In the genomic region with DNA sequence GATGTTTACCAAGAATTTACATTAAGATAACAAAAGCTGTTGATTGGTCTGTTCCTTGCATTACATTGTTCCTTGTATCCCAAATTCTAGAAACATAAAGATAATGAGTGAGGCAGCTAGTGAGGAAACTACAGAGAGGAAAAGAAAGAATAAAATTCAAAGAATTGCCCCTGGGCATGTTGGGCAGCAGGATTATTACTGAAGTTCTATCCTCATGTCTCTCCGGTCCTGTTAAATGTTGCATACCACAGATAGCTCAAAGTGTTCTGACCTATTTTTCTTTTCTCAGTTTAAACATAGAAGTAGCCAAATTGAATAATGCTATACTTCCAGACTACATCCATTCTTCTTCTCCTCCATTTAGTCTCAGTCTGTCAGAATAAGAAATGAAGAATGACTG, we compare ENCODE assay signal across 21 cellular contexts.
"Had no signal": no experiment of that assay in that cellular context is flagged by ENCODE, and none has a peak within 500 bp of the region (broad histone marks: within the 10 kb centered on the region; RNA-seq: fewer than 3 reads in every experiment).

No MANE protein-coding gene starts in this region.

- ATAC-seq: gastrocnemius medialis; left lobe of liver; naive thymus-derived CD4-positive, alpha-beta T cell; pancreas; right lobe of liver; stimulated activated naive CD8-positive, alpha-beta T cell treated with anti-CD3 and anti-CD28 coated beads, Interleukin-15, amount 100 ng/mL, for 72 hours had no signal

- H3K36me3 ChIP-seq: esophagus muscularis mucosa, gastrocnemius medialis, pancreas, right lobe of liver, thyroid gland had no signal

- H3K36me3 Mint-ChIP-seq: type B pancreatic cell had no signal

- H3K27ac ChIP-seq: esophagus muscularis mucosa, gastrocnemius medialis, pancreas, right lobe of liver, thyroid gland had no signal

- DNase-seq: effector memory CD4-positive, alpha-beta T cell; gastrocnemius medialis; head of caudate nucleus; mesenchymal stem cell; naive thymus-derived CD4-positive, alpha-beta T cell; occipital lobe; pancreas; right lobe of liver; stimulated activated CD4-positive, alpha-beta T cell treated with anti-CD3 and anti-CD28 coated beads, Interleukin-12 subunit alpha, Interleukin-12 subunit beta, amount 100 ng/mL, for 4 hours; stimulated activated CD4-positive, alpha-beta T cell treated with anti-CD3 and anti-CD28 coated beads, Interleukin-1b, Interleukin-23, amount 100 ng/mL, for 48 hours; stimulated activated CD4-positive, alpha-beta T cell treated with anti-CD3 and anti-CD28 coated beads, Interleukin-4, amount 100 ng/mL, for 1 hour; stimulated activated CD8-positive, alpha-beta memory T cell treated with anti-CD3 and anti-CD28 coated beads, Interleukin-4, amount 100 ng/mL, for 48 hours; stimulated activated naive CD4-positive, alpha-beta T cell; stimulated activated naive CD8-positive, alpha-beta T cell treated with anti-CD3 and anti-CD28 coated beads, Interleukin-15, amount 100 ng/mL, for 72 hours; thyroid gland had no signal

- H3K9me3 ChIP-seq: gastrocnemius medialis, pancreas, right lobe of liver, thyroid gland had no signal

- H3K4me1 Mint-ChIP-seq: naive thymus-derived CD4-positive, alpha-beta T cell; stimulated activated naive CD8-positive, alpha-beta T cell treated with anti-CD3 and anti-CD28 coated beads, Interleukin-15, amount 100 ng/mL, for 72 hours had no signal

- H3K27me3 Mint-ChIP-seq: dendritic cell treated with granulocyte-macrophage colony-stimulating factor and Interleukin-4, amounts not matched to agents 40 ng/mL and 50 ng/mL, for 4 days; stimulated activated naive CD8-positive, alpha-beta T cell treated with anti-CD3 and anti-CD28 coated beads, Interleukin-15, amount 100 ng/mL, for 72 hours had no signal

- H3K4me1 ChIP-seq: gastrocnemius medialis, pancreas, right lobe of liver, thyroid gland had no signal

- H3K4me3 ChIP-seq: esophagus muscularis mucosa, gastrocnemius medialis, pancreas, right lobe of liver, smooth muscle cell, thyroid gland had no signal

- H3K4me3 Mint-ChIP-seq: dendritic cell treated with granulocyte-macrophage colony-stimulating factor and Interleukin-4, amounts not matched to agents 40 ng/mL and 50 ng/mL, for 4 days; mesothelial cell of epicardium; naive thymus-derived CD4-positive, alpha-beta T cell; stimulated activated naive CD8-positive, alpha-beta T cell treated with anti-CD3 and anti-CD28 coated beads, Interleukin-15, amount 100 ng/mL, for 72 hours; type B pancreatic cell had no signal

- H3K27me3 ChIP-seq: esophagus muscularis mucosa, gastrocnemius medialis, pancreas, right lobe of liver, thyroid gland had no signal

- H3K27ac Mint-ChIP-seq: dendritic cell treated with granulocyte-macrophage colony-stimulating factor and Interleukin-4, amounts not matched to agents 40 ng/mL and 50 ng/mL, for 4 days; mesothelial cell of epicardium; naive thymus-derived CD4-positive, alpha-beta T cell; stimulated activated naive CD8-positive, alpha-beta T cell treated with anti-CD3 and anti-CD28 coated beads, Interleukin-15, amount 100 ng/mL, for 72 hours; type B pancreatic cell had no signal
